Comparison of ENCODE assay signal across 24 cellular contexts in the genomic region with DNA sequence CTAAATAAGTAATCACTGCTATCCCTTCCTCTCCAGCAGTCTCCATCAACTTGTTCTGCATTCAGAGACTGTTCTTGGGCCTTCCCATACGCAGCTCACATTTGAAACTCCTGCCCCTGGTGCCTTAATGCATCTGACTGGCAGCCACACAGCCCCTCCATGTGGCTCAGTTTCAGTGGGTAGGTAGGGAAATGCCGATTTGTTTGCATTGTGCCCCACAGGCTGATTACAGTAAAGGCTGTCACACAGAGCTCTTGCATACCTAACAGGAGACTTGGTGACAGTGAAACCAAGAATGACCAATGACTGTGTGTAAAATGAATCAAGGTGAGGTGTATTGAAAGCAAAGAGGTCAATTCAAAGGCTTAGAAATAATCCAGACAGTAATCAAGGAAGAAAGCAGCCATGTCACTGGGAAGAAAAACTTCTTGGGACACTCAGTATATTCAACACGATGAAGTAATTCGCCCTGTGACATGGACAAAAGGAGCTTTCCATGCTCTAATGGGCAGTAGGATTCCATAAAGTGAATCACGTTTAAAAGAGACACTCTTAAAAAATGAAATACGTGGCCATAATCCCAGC. TPM values are rescaled to one million over a fixed set of nuclear protein-coding genes. Genes with fewer than 3 reads are reported as not detected.
DNase-seq lines count a peak whose midpoint lies in the region; ATAC-seq and TF ChIP-seq lines count a peak whose summit lies in the region.
"Had no signal": no experiment of that assay in that cellular context is flagged by ENCODE, and none has a peak within 500 bp of the region (broad histone marks: within the 10 kb centered on the region; RNA-seq: fewer than 3 reads in every experiment).

No MANE protein-coding gene starts in this region.

- H3K36me3 Mint-ChIP-seq in CD8-positive, alpha-beta T cell: no peaks in the 10 kb centered on the region
- H3K36me3 Mint-ChIP-seq: activated naive CD8-positive, alpha-beta T cell treated with anti-CD3 and anti-CD28 coated beads, Interleukin-2, amount 10 ng/mL, durations not matched to agents 7 days and 5 days; CD4-positive, CD25-positive, alpha-beta regulatory T cell; mesothelial cell of epicardium; natural killer cell had no signal

- H3K27me3 Mint-ChIP-seq in CD8-positive, alpha-beta T cell (ENCODE audit: low read depth): peaks cover 6% of the 10 kb centered on the region

- no peaks in the 10 kb centered on the region for H3K4me1 Mint-ChIP-seq in CD8-positive, alpha-beta T cell (ENCODE audit: low read depth)
- H3K4me1 Mint-ChIP-seq: activated naive CD8-positive, alpha-beta T cell treated with anti-CD3 and anti-CD28 coated beads, Interleukin-2, amount 10 ng/mL, durations not matched to agents 7 days and 5 days; CD4-positive, CD25-positive, alpha-beta regulatory T cell; mesothelial cell of epicardium; natural killer cell had no signal

- ATAC-seq in GM18502 (IDR thresholded peaks at IDR 0.05; ENCODE audit: poor library complexity, unreplicated experiment): peak; percentile 47
- peak; percentile 57 for ATAC-seq in GM21529 (IDR thresholded peaks at IDR 0.05; ENCODE audit: unreplicated experiment)
- no peak for ATAC-seq in CD8-positive, alpha-beta T cell
- ATAC-seq in GM21423 (IDR thresholded peaks at IDR 0.05; ENCODE audit: unreplicated experiment): no peak
- ATAC-seq: body of pancreas, left lobe of liver, natural killer cell had no signal

- DNase-seq in NCI-H146 treated with DMSO at 0.1 percent for 48 hours (lab: John Stamatoyannopoulos, UW; ENCODE audit: unreplicated experiment): peak; percentile 10
- peak; percentile 9 for DNase-seq in left kidney (ENCODE audit: low read depth, low spot score)
- DNase-seq in right atrium auricular region (ENCODE audit: low spot score): no peak
- DNase-seq in NCI-H226: no peak
- no peak for DNase-seq in CD8-positive, alpha-beta T cell
- DNase-seq: activated CD4-positive, CD25-positive, alpha-beta regulatory T cell treated with anti-CD3 and anti-CD28 coated beads, Interleukin-2, amount 50 U/mL, for 72 hours; activated naive CD8-positive, alpha-beta T cell treated with anti-CD3 and anti-CD28 coated beads, Interleukin-2, amount 10 ng/mL, durations not matched to agents 7 days and 5 days; body of pancreas; CD4-positive, CD25-positive, alpha-beta regulatory T cell; DMS153; GDM1; natural killer cell; NCI-H2081; NCI-H510A treated with DMSO at 0.1 percent for 48 hours; stimulated activated naive CD4-positive, alpha-beta T cell; T-helper 9 cell; tibial artery had no signal

- no peak overlapping the region for H3K4me3 ChIP-seq in right atrium auricular region
- no peak overlapping the region for H3K4me3 ChIP-seq in CD8-positive, alpha-beta T cell (ENCODE audit: low read depth, low read length)
- H3K4me3 ChIP-seq: body of pancreas, tibial artery had no signal

- no peak overlapping the region for H3K4me3 Mint-ChIP-seq in CD8-positive, alpha-beta T cell
- H3K4me3 Mint-ChIP-seq: activated naive CD8-positive, alpha-beta T cell treated with anti-CD3 and anti-CD28 coated beads, Interleukin-2, amount 10 ng/mL, durations not matched to agents 7 days and 5 days; activated T-helper 1 cell treated with anti-CD3 and anti-CD28 coated beads, Interleukin-12 subunit alpha, Interleukin-12 subunit beta, Interleukin-2, Interleukin-4 antibody, amounts not matched to agents 30 ng/mL and 10 ng/mL and 1 ng/mL, durations not matched to agents 14 hours and 24 hours and 36 hours; CD4-positive, CD25-positive, alpha-beta regulatory T cell; mesothelial cell of epicardium; natural killer cell had no signal

- POLR2A ChIA-PET in CD8-positive, alpha-beta T cell (lab: Charles Lee): no interaction called here

- no peak for TF ChIP-seq CTCF in right atrium auricular region (IDR thresholded peaks at IDR 0.05)
- TF ChIP-seq CTCF in CD8-positive, alpha-beta T cell (IDR thresholded peaks at IDR 0.05): no peak

- no peaks in the 10 kb centered on the region for H3K36me3 ChIP-seq in right atrium auricular region
- no peaks in the 10 kb centered on the region for H3K36me3 ChIP-seq in CD8-positive, alpha-beta T cell (ENCODE audit: insufficient read depth, low read length)
- H3K36me3 ChIP-seq: tibial artery had no signal

- no peaks in the 10 kb centered on the region for H3K4me1 ChIP-seq in right atrium auricular region
- no peaks in the 10 kb centered on the region for H3K4me1 ChIP-seq in CD8-positive, alpha-beta T cell (ENCODE audit: insufficient read depth, low read length)
- H3K4me1 ChIP-seq: body of pancreas, parathyroid adenoma, tibial artery had no signal

- no peaks in the 10 kb centered on the region for H3K27me3 ChIP-seq in right atrium auricular region
- no peaks in the 10 kb centered on the region for H3K27me3 ChIP-seq in CD8-positive, alpha-beta T cell (ENCODE audit: insufficient read depth, low read length)
- H3K27me3 ChIP-seq: body of pancreas, tibial artery had no signal

- H3K9me3 ChIP-seq in right atrium auricular region: no peaks in the 10 kb centered on the region
- no peaks in the 10 kb centered on the region for H3K9me3 ChIP-seq in CD8-positive, alpha-beta T cell (ENCODE audit: low read length)
- H3K9me3 ChIP-seq: body of pancreas, tibial artery had no signal

- H3K9me3 Mint-ChIP-seq in CD8-positive, alpha-beta T cell: no peaks in the 10 kb centered on the region
- H3K9me3 Mint-ChIP-seq: activated naive CD8-positive, alpha-beta T cell treated with anti-CD3 and anti-CD28 coated beads, Interleukin-2, amount 10 ng/mL, durations not matched to agents 7 days and 5 days; activated T-helper 1 cell treated with anti-CD3 and anti-CD28 coated beads, Interleukin-12 subunit alpha, Interleukin-12 subunit beta, Interleukin-2, Interleukin-4 antibody, amounts not matched to agents 30 ng/mL and 10 ng/mL and 1 ng/mL, durations not matched to agents 14 hours and 24 hours and 36 hours; CD4-positive, CD25-positive, alpha-beta regulatory T cell; mesothelial cell of epicardium; natural killer cell had no signal

- no peak overlapping the region for H3K27ac ChIP-seq in right atrium auricular region
- no peak overlapping the region for H3K27ac ChIP-seq in CD8-positive, alpha-beta T cell (ENCODE audit: low read depth, low read length)
- H3K27ac ChIP-seq: body of pancreas, parathyroid adenoma, tibial artery had no signal

- intact Hi-C loops in CD8-positive, alpha-beta T cell (cut with DNase I, micrococcal nuclease): no loop called here

- CTCF ChIA-PET in CD8-positive, alpha-beta T cell (lab: Charles Lee): interaction anchor here (6.4 kb wide), 1 partner anchor 266 kb away, joined by 44 read pairs; no protein-coding TSS in a partner anchor

- no peak overlapping the region for H3K27ac Mint-ChIP-seq in CD8-positive, alpha-beta T cell
- H3K27ac Mint-ChIP-seq: activated naive CD8-positive, alpha-beta T cell treated with anti-CD3 and anti-CD28 coated beads, Interleukin-2, amount 10 ng/mL, durations not matched to agents 7 days and 5 days; activated T-helper 1 cell treated with anti-CD3 and anti-CD28 coated beads, Interleukin-12 subunit alpha, Interleukin-12 subunit beta, Interleukin-2, Interleukin-4 antibody, amounts not matched to agents 30 ng/mL and 10 ng/mL and 1 ng/mL, durations not matched to agents 14 hours and 24 hours and 36 hours; CD4-positive, CD25-positive, alpha-beta regulatory T cell; mesothelial cell of epicardium; natural killer cell had no signal

RNA-seq across cellular contexts. Expression of gene B3GALNT2, which starts 12.7 kb away (rescaled TPM):
- total RNA-seq in right atrium auricular region: 10 to 100 TPM; 18.9 to 23.2 TPM
- total RNA-seq in CD8-positive, alpha-beta T cell: 1 to 10 TPM; 5.6 to 6.5 TPM

Comparison
In these comparisons a context has a peak if more than half of its experiments do, and no peak if none do; other contexts are left out.
1. ATAC-seq: peak in GM18502 (single experiment) and GM21529 (single experiment); none in CD8-positive, alpha-beta T cell (single experiment) and GM21423 (single experiment).
2. DNase-seq: peak in NCI-H146 treated with DMSO at 0.1 percent for 48 hours (single experiment) and left kidney (single experiment); none in right atrium auricular region (single experiment), NCI-H226 (single experiment) and CD8-positive, alpha-beta T cell (0 of 7).